ENCODE assay signal across 17 cellular contexts in genomic region chr6:129493396-129493902, GRCh38.
DNase-seq lines count a peak whose midpoint lies in the region; FAIRE-seq and TF ChIP-seq lines count a peak whose summit lies in the region.
"Had no signal": no experiment of that assay in that cellular context is flagged by ENCODE, and none has a peak within 500 bp of the region (broad histone marks: within the 10 kb centered on the region; RNA-seq: fewer than 3 reads in every experiment).

No MANE protein-coding gene starts in this region.

- peak overlapping the region; percentile 22 for H3K4me2 ChIP-seq in keratinocyte (ENCODE audit: control insufficient read depth, extremely low read depth, insufficient read depth, low read depth, low read length)

- H3K27ac ChIP-seq in ACC112 (ENCODE audit: low read depth, low read length) (peak overlapping the region; percentile 63), keratinocyte (ENCODE audit: control insufficient read depth, insufficient read depth, low read length) (peak overlapping the region; percentile 100)

- H2AFZ ChIP-seq in ACC112 (ENCODE audit: low read length, unreplicated experiment), result no peak overlapping the region
- no peak overlapping the region for H2AFZ ChIP-seq in keratinocyte (ENCODE audit: control insufficient read depth, low read length)

- no peaks in the 10 kb centered on the region for H3K9me1 ChIP-seq in keratinocyte (ENCODE audit: control insufficient read depth, extremely low read depth, insufficient read depth, low read length)

- H3K27me3 ChIP-seq in ACC112 (ENCODE audit: insufficient read depth, low read length), result no peaks in the 10 kb centered on the region
- H3K27me3 ChIP-seq in keratinocyte (ENCODE audit: control insufficient read depth, extremely low read depth, insufficient read depth, low read length), result no peaks in the 10 kb centered on the region
- H3K27me3 ChIP-seq: stomach had no signal

- H3K79me2 ChIP-seq in ACC112 (ENCODE audit: control insufficient read depth, insufficient read depth, low read length, unreplicated experiment) (no peaks in the 10 kb centered on the region), keratinocyte (ENCODE audit: control insufficient read depth, insufficient read depth, low read length) (no peaks in the 10 kb centered on the region)

- H3K4me1 ChIP-seq in ACC112 (ENCODE audit: control insufficient read depth, insufficient read depth, low read length, unreplicated experiment) (peaks cover 65% of the 10 kb centered on the region), keratinocyte (ENCODE audit: control insufficient read depth, extremely low read depth, insufficient read depth, low read length) (peaks cover 66% of the 10 kb centered on the region)

- no peaks in the 10 kb centered on the region for H3K9me3 ChIP-seq in keratinocyte (ENCODE audit: control insufficient read depth, low read depth, low read length)
- H3K9me3 ChIP-seq: stomach had no signal

- no peaks in the 10 kb centered on the region for H4K20me1 ChIP-seq in keratinocyte (ENCODE audit: control insufficient read depth, extremely low read depth, insufficient read depth, low read length)

- DNase-seq in GM03348 (ENCODE audit: low spot score) (peak; percentile 61), amniotic stem cell (lab: John Stamatoyannopoulos, UW) (peak; percentile 0), keratinocyte (ENCODE audit: low read depth, low spot score) (no peak), NCI-H510A treated with DMSO at 0.1 percent for 48 hours (lab: John Stamatoyannopoulos, UW) (no peak), head of caudate nucleus (no peak), NCI-H524 treated with DMSO at 0.1 percent for 48 hours (lab: John Stamatoyannopoulos, UW) (no peak), NCI-H1105 (lab: John Stamatoyannopoulos, UW) (no peak)
- DNase-seq: activated CD4-positive, alpha-beta T cell treated with anti-CD3 and anti-CD28 coated beads for 1 hour; activated gamma-delta T cell treated with Interleukin-2 at 50 U/mL for 16 hours; CD8-positive, alpha-beta T cell; hippocampal formation; NCI-H1436 treated with DMSO at 0.1 percent for 48 hours; NCI-H82; posterior cingulate gyrus; stimulated activated CD4-positive, alpha-beta T cell treated with anti-CD3 and anti-CD28 coated beads, Interleukin-4, amount 100 ng/mL, for 1 hour; stomach had no signal

- dilution Hi-C loops in keratinocyte (cut with MboI; ENCODE audit: extremely low pct_ligation_motif_present, low sequenced_read_pairs), result no loop called here

- no peak for TF ChIP-seq CTCF in keratinocyte (optimal IDR thresholded peaks at IDR 0.05 in 1 of 3, IDR thresholded peaks at IDR 0.05 in 1 of 3, conservative IDR thresholded peaks at IDR 0.05 in 1 of 3; ENCODE audit: extremely low read depth in 1 of 3, insufficient read depth in 2 of 3, low read length in 3 of 3)

- intact Hi-C loops in head of caudate nucleus (cut with DNase I), result no loop called here

- H3K4me3 ChIP-seq in ACC112 (ENCODE audit: low read depth, low read length), result peak overlapping the region; percentile 4; the same call in 1 of the 2 replicates
- H3K4me3 ChIP-seq in keratinocyte (ENCODE audit: control insufficient read depth in 2 of 3, extremely low read depth in 1 of 3, insufficient read depth in 2 of 3, low read depth in 1 of 3, low read length in 3 of 3), result no peak overlapping the region
- H3K4me3 ChIP-seq: stomach had no signal

- H3K36me3 ChIP-seq in ACC112 (ENCODE audit: insufficient read depth, low read length) (no peaks in the 10 kb centered on the region), keratinocyte (ENCODE audit: control insufficient read depth in 2 of 2, extremely low read depth in 1 of 2, insufficient read depth in 2 of 2, low read length in 2 of 2) (no peaks in the 10 kb centered on the region)

- H3K9ac ChIP-seq in keratinocyte (ENCODE audit: control insufficient read depth, extremely low read depth, insufficient read depth, low read length), result peak overlapping the region; percentile 14

- peak; percentile 81 for FAIRE-seq in keratinocyte (lab: Jason Lieb, UNC)

Comparison
In these comparisons a context has a peak if more than half of its experiments do, and no peak if none do; other contexts are left out.
1. DNase-seq: peak in GM03348 (single experiment) and amniotic stem cell (single experiment); none in keratinocyte (single experiment), NCI-H510A treated with DMSO at 0.1 percent for 48 hours (single experiment), head of caudate nucleus (0 of 42), NCI-H524 treated with DMSO at 0.1 percent for 48 hours (single experiment) and NCI-H1105 (single experiment).